Comparison of ENCODE assay signal across 8 cellular contexts in the genomic region with DNA sequence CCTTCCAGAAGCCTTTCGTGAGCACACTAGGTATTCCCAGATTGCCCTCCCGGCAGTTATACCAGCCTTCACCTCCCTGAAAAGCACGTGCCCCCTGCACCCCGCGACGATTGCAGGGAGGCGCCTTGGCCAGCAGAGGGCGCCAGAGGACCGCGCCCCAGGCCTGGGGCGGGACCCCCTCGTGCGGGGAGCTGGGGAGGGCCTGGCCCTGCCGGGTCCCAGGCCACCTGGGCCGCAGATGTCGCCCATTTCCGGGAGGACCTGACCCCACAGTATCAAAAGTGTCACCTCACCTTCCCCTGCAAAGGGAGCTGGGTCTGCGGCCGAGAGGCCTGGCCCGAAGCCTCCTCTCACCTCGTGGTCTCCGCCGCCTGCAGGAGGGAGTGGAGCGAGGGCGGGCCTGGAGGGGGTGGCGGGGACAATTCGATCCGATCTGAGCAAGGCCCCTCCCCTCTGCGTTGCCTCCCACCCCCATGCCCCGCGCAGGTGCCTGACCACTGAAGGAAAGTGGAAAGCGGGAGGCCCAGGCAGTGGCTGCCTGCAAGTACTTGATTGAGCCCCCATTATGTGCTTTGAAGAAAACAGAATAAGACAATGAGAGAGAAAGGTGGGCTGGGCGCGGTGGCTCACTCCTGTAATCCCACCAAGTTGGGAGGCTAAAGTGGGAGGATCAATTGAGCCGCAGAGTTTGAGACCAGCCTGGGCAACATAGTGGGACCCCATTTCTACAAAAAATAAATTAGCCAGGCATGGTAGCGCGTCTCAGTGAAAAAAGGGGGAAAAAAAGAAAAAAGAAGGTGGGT. TPM values are rescaled to one million over a fixed set of nuclear protein-coding genes. Genes with fewer than 3 reads are reported as not detected.
DNase-seq lines count a peak whose midpoint lies in the region; ATAC-seq and TF ChIP-seq lines count a peak whose summit lies in the region.

No MANE protein-coding gene starts in this region.

- H3K4me3 ChIP-seq in effector memory CD4-positive, alpha-beta T cell (ENCODE audit: insufficient read depth, low read depth, low read length, poor library complexity, severe bottlenecking), result no peak overlapping the region
- H3K4me3 ChIP-seq in mucosa of descending colon, result no peak overlapping the region

- no peaks in the 10 kb centered on the region for H3K36me3 ChIP-seq in effector memory CD4-positive, alpha-beta T cell (ENCODE audit: control insufficient read depth, insufficient read depth, low read length)
- no peaks in the 10 kb centered on the region for H3K36me3 ChIP-seq in mucosa of descending colon (ENCODE audit: low read depth)

- no peaks in the 10 kb centered on the region for H3K36me3 Mint-ChIP-seq in activated CD4-positive, alpha-beta memory T cell treated with anti-CD3 and anti-CD28 coated beads for 36 hours

- ATAC-seq in mucosa of descending colon (peak; percentile 57), GM19328 (IDR thresholded peaks at IDR 0.05; ENCODE audit: unreplicated experiment) (no peak)

- POLR2A ChIA-PET in activated CD4-positive, alpha-beta memory T cell treated with anti-CD3 and anti-CD28 coated beads for 36 hours (lab: Charles Lee), result interaction anchor here (1.7 kb wide), 1 partner anchor 92 kb away, joined by 8 read pairs; no protein-coding TSS in a partner anchor

- peaks cover 6% of the 10 kb centered on the region for H3K27me3 Mint-ChIP-seq in activated CD4-positive, alpha-beta memory T cell treated with anti-CD3 and anti-CD28 coated beads for 36 hours

- intact Hi-C loops in activated CD4-positive, alpha-beta memory T cell treated with anti-CD3 and anti-CD28 coated beads for 36 hours (cut with micrococcal nuclease), result loop anchor here (1.0 kb wide), 3 partner anchors 92 to 190 kb away; no protein-coding TSS in a partner anchor
- intact Hi-C loops in mucosa of descending colon (cut with DNase I, micrococcal nuclease), result loop anchor here in 1 of 2 donors (5.0 kb wide), 1 partner anchor 198 kb away; no protein-coding TSS in a partner anchor

- H3K9me3 Mint-ChIP-seq in activated CD4-positive, alpha-beta memory T cell treated with anti-CD3 and anti-CD28 coated beads for 36 hours, result no peaks in the 10 kb centered on the region

- no peaks in the 10 kb centered on the region for H3K9me3 ChIP-seq in effector memory CD4-positive, alpha-beta T cell (ENCODE audit: control insufficient read depth, low read length)
- H3K9me3 ChIP-seq in mucosa of descending colon, result no peaks in the 10 kb centered on the region

- no peak overlapping the region for H3K4me3 Mint-ChIP-seq in activated CD4-positive, alpha-beta memory T cell treated with anti-CD3 and anti-CD28 coated beads for 36 hours

- peak; percentile 99 for TF ChIP-seq CTCF in mucosa of descending colon (IDR thresholded peaks at IDR 0.05)

- H3K27ac ChIP-seq in effector memory CD4-positive, alpha-beta T cell (ENCODE audit: insufficient read depth, low read length, poor library complexity, severe bottlenecking), result no peak overlapping the region

- peaks cover 19% of the 10 kb centered on the region for H3K4me1 ChIP-seq in effector memory CD4-positive, alpha-beta T cell (ENCODE audit: control insufficient read depth, insufficient read depth, low read length, poor library complexity, severe bottlenecking)
- H3K4me1 ChIP-seq in mucosa of descending colon (ENCODE audit: low read depth), result peaks cover 24% of the 10 kb centered on the region

- CTCF ChIA-PET in activated CD4-positive, alpha-beta memory T cell treated with anti-CD3 and anti-CD28 coated beads for 36 hours (lab: Charles Lee), result interaction anchor here (0.5 to 7.5 kb wide), 44 partner anchors 8 to 645 kb away, joined by 3 to 257 read pairs (median 5); a partner anchor contains a TSS

- peaks cover 20% of the 10 kb centered on the region for H3K4me1 Mint-ChIP-seq in activated CD4-positive, alpha-beta memory T cell treated with anti-CD3 and anti-CD28 coated beads for 36 hours (ENCODE audit: low read depth)

- H3K27ac Mint-ChIP-seq in activated CD4-positive, alpha-beta memory T cell treated with anti-CD3 and anti-CD28 coated beads for 36 hours, result no peak overlapping the region

- peak; percentile 63 to 70 for DNase-seq in NCI-H524 (lab: John Stamatoyannopoulos, UW)
- no peak for DNase-seq in NCI-H524 treated with DMSO at 0.1 percent for 48 hours (lab: John Stamatoyannopoulos, UW)
- peak; percentile 59 for DNase-seq in NCI-H2171 treated with DMSO at 0.1 percent for 48 hours (lab: John Stamatoyannopoulos, UW)
- peak; percentile 73 for DNase-seq in activated CD4-positive, alpha-beta memory T cell treated with anti-CD3 and anti-CD28 coated beads for 36 hours
- peak; percentile 49 to 52 (median 49) for DNase-seq in effector memory CD4-positive, alpha-beta T cell
- DNase-seq in mucosa of descending colon, result peak in 1 of 3 donors; percentile 74
- peak; percentile 38 to 39 for DNase-seq in stimulated activated CD8-positive, alpha-beta memory T cell treated with anti-CD3 and anti-CD28 coated beads, Interleukin-4, amount 100 ng/mL, for 1 hour (ENCODE audit: low read depth in 2 of 2, low spot score in 1 of 2)

- H3K27me3 ChIP-seq in effector memory CD4-positive, alpha-beta T cell (replicated peaks; ENCODE audit: control insufficient read depth, insufficient read depth, low read length, poor library complexity, severe bottlenecking), result no peaks in the 10 kb centered on the region

RNA-seq across cellular contexts. Expression of a gene that starts 3.5 kb away (rescaled TPM):
- under 1 TPM in 1 of 2 experiments, not detected in 1; 0.27 TPM for total RNA-seq in activated CD4-positive, alpha-beta memory T cell treated with anti-CD3 and anti-CD28 coated beads for 36 hours
- 1 to 10 TPM in 1 of 3 donors, under 1 TPM in 2; 0.78 to 4.5 (median 0.96) TPM for total RNA-seq in mucosa of descending colon

RNA-seq across cellular contexts. Expression of a gene that starts 43.0 kb away (rescaled TPM):
- total RNA-seq in activated CD4-positive, alpha-beta memory T cell treated with anti-CD3 and anti-CD28 coated beads for 36 hours, result 10 to 100 TPM; 72.1 to 72.4 TPM
- 10 to 100 TPM; 81.3 to 89.0 (median 88.2) TPM for total RNA-seq in mucosa of descending colon
